Comparison of ENCODE assay signal across 14 cellular contexts in the genomic region with DNA sequence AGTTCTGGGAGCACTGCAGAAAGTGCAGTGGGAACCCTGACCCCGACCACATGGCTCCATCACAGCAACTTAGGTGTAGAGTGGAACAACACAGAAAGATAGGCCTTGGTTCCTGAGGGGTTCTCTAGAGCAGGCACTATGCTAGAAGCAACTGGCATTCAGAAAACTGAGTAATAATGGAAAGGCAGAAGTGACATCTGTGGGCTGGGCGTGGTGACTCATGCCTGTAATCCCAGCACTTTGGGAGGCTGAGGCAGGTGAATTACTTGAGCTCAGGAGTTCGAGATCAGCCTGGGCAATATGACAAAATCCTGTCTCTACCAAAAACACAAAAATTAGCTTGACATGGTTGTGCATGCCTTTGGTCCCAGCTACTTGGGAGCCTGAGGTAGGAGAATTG. TPM values are rescaled to one million over a fixed set of nuclear protein-coding genes. Genes with fewer than 3 reads are reported as not detected.
DNase-seq lines count a peak whose midpoint lies in the region; ATAC-seq and TF ChIP-seq lines count a peak whose summit lies in the region.
"Had no signal": no experiment of that assay in that cellular context is flagged by ENCODE, and none has a peak within 500 bp of the region (broad histone marks: within the 10 kb centered on the region; RNA-seq: fewer than 3 reads in every experiment).

No MANE protein-coding gene starts in this region.

- no peaks in the 10 kb centered on the region for H3K27me3 ChIP-seq in tibial artery

- H3K27me3 Mint-ChIP-seq in activated B cell treated with CpG ODN at 0.5 μM for 24 hours: no peaks in the 10 kb centered on the region
- no peaks in the 10 kb centered on the region for H3K27me3 Mint-ChIP-seq in stimulated activated memory B cell treated with anti-CD40 and anti-IgM and Interleukin-4, amounts not matched to agents 10 μg/mL and 1 μg/mL and 100 μg/mL, for 72 hours

- CTCF ChIA-PET in activated B cell treated with CpG ODN at 0.5 μM for 24 hours (lab: Charles Lee): no interaction called here

- H3K9me3 Mint-ChIP-seq in activated B cell treated with CpG ODN at 0.5 μM for 24 hours: no peaks in the 10 kb centered on the region
- H3K9me3 Mint-ChIP-seq in stimulated activated memory B cell treated with anti-CD40 and anti-IgM and Interleukin-4, amounts not matched to agents 10 μg/mL and 1 μg/mL and 100 μg/mL, for 72 hours: no peaks in the 10 kb centered on the region

- no peak overlapping the region for H3K27ac ChIP-seq in tibial artery
- H3K27ac ChIP-seq: lower lobe of right lung, prostate gland had no signal

- H3K36me3 ChIP-seq in tibial artery: peaks cover 51 to 84% (median 55%) of the 10 kb centered on the region in 3 donors

- peaks cover 76% of the 10 kb centered on the region for H3K36me3 Mint-ChIP-seq in activated B cell treated with CpG ODN at 0.5 μM for 24 hours (ENCODE audit: low read depth)
- peaks cover 65% of the 10 kb centered on the region for H3K36me3 Mint-ChIP-seq in stimulated activated memory B cell treated with anti-CD40 and anti-IgM and Interleukin-4, amounts not matched to agents 10 μg/mL and 1 μg/mL and 100 μg/mL, for 72 hours

- H3K4me3 ChIP-seq in tibial artery: no peak overlapping the region
- H3K4me3 ChIP-seq: HAP-1, lower lobe of right lung, prostate gland had no signal

- DNase-seq in activated T-cell treated with anti-CD3 and anti-CD28 coated beads for 48 hours (ENCODE audit: low read depth) (peak; percentile 55), activated T-cell treated with anti-CD3 and anti-CD28 coated beads for 4 hours (no peak), activated B cell treated with CpG ODN at 0.5 μM for 24 hours (no peak), NCI-H1694 (lab: John Stamatoyannopoulos, UW) (no peak), NCI-H748 (lab: John Stamatoyannopoulos, UW; ENCODE audit: unreplicated experiment) (no peak), tibial artery (no peak)
- DNase-seq: GF-D8, lower lobe of right lung, NCI-H1417 had no signal

- intact Hi-C loops in activated B cell treated with CpG ODN at 0.5 μM for 24 hours (cut with micrococcal nuclease): no loop called here
- intact Hi-C loops in tibial artery (cut with DNase I; ENCODE audit: low total_unique reads): no loop called here

- ATAC-seq in activated B cell treated with CpG ODN at 0.5 μM for 24 hours (ENCODE audit: low read depth) (peak; percentile 65), esophagus mucosa (peak; percentile 14)
- ATAC-seq in stimulated activated memory B cell treated with anti-CD40 and anti-IgM and Interleukin-4, amounts not matched to agents 10 μg/mL and 1 μg/mL and 100 μg/mL, for 72 hours: peak; percentile 70

- no peaks in the 10 kb centered on the region for H3K9me3 ChIP-seq in tibial artery
- H3K9me3 ChIP-seq: HAP-1, lower lobe of right lung, prostate gland had no signal

- no peak overlapping the region for H3K27ac Mint-ChIP-seq in activated B cell treated with CpG ODN at 0.5 μM for 24 hours
- H3K27ac Mint-ChIP-seq in stimulated activated memory B cell treated with anti-CD40 and anti-IgM and Interleukin-4, amounts not matched to agents 10 μg/mL and 1 μg/mL and 100 μg/mL, for 72 hours: peak overlapping the region; percentile 76

- H3K4me3 Mint-ChIP-seq in activated B cell treated with CpG ODN at 0.5 μM for 24 hours: no peak overlapping the region
- H3K4me3 Mint-ChIP-seq in stimulated activated memory B cell treated with anti-CD40 and anti-IgM and Interleukin-4, amounts not matched to agents 10 μg/mL and 1 μg/mL and 100 μg/mL, for 72 hours: no peak overlapping the region

- TF ChIP-seq CTCF in activated B cell treated with CpG ODN at 0.5 μM for 24 hours (IDR thresholded peaks at IDR 0.05) (no peak), tibial artery (IDR thresholded peaks at IDR 0.05) (no peak)

- H3K4me1 Mint-ChIP-seq in activated B cell treated with CpG ODN at 0.5 μM for 24 hours: peaks cover 24% of the 10 kb centered on the region
- H3K4me1 Mint-ChIP-seq in stimulated activated memory B cell treated with anti-CD40 and anti-IgM and Interleukin-4, amounts not matched to agents 10 μg/mL and 1 μg/mL and 100 μg/mL, for 72 hours: peaks cover 36% of the 10 kb centered on the region

- peaks cover 0 to 15% (median 14%) of the 10 kb centered on the region in 4 donors for H3K4me1 ChIP-seq in tibial artery
- H3K4me1 ChIP-seq: prostate gland had no signal

- POLR2A ChIA-PET in activated B cell treated with CpG ODN at 0.5 μM for 24 hours (lab: Charles Lee): interaction anchor here (0.7 to 1.6 kb wide), 2 partner anchors 8 to 779 kb away, joined by 7 to 21 read pairs; a partner anchor contains a TSS

RNA-seq across cellular contexts. Expression of a gene that starts 5.3 kb away (rescaled TPM):
- 63.5 and 67.0 TPM in 2 replicates for total RNA-seq in activated B cell treated with CpG ODN at 0.5 μM for 24 hours
- total RNA-seq in esophagus mucosa: 89.4 TPM

RNA-seq across cellular contexts. Expression of a gene that starts 8.7 kb away (rescaled TPM):
- total RNA-seq in activated B cell treated with CpG ODN at 0.5 μM for 24 hours: 1.2 and 1.8 TPM in 2 replicates
- 7.3 TPM for total RNA-seq in esophagus mucosa

RNA-seq across cellular contexts. Expression of a gene that starts 23.8 kb away (rescaled TPM):
- total RNA-seq in activated B cell treated with CpG ODN at 0.5 μM for 24 hours: 0.12 TPM in 1 of 2 replicates, not detected in the other
- total RNA-seq in esophagus mucosa: 3.2 TPM
- total RNA-seq: RPMI7951 had no signal

Comparison
In these comparisons a context has a peak if more than half of its experiments do, and no peak if none do; other contexts are left out.
1. ATAC-seq: peak in every context shown above with its lines; median percentile 70 in stimulated activated memory B cell treated with anti-CD40 and anti-IgM and Interleukin-4, amounts not matched to agents 10 μg/mL and 1 μg/mL and 100 μg/mL, for 72 hours; 65 in activated B cell treated with CpG ODN at 0.5 μM for 24 hours; 14 in esophagus mucosa.